1 cellular context compared by ENCODE assay signal in the genomic region with DNA sequence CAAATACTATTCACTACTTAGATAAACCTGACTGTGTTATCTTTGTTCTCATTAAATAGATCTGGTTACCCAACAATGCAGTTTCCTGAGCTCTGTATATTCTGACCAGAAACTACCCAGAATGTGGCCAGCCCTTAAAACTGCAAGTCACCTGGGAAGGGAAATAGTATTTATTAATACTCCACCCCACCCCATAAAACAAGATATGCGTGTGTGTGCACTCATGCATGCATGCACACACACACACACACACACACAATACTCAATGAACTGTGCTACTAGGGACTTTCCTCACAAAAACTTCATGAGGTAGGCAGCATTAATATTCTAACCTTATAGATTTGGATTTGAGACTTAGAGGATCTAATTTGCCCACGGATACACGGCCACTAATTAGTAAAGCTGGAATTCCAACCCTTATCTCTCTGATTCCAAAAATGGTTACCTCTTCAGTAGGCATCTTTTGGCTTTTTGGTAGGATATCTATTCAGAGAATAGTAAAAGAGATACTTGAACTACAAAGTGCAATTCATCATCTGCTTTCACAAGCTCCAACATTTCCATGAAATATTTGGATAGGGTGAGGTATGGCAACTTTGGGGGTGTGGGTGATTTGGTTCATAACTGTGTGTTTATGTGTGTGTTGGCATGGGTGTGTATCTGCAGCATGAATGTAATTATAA.
TF ChIP-seq lines count a peak whose summit lies in the region.

No MANE protein-coding gene starts in this region.

TF ChIP-seq in H1, 55 proteins besides CTCF, POLR2A, EP300 and RAD21 (continued from another document):
- TF ChIP-seq, protein P1, sequence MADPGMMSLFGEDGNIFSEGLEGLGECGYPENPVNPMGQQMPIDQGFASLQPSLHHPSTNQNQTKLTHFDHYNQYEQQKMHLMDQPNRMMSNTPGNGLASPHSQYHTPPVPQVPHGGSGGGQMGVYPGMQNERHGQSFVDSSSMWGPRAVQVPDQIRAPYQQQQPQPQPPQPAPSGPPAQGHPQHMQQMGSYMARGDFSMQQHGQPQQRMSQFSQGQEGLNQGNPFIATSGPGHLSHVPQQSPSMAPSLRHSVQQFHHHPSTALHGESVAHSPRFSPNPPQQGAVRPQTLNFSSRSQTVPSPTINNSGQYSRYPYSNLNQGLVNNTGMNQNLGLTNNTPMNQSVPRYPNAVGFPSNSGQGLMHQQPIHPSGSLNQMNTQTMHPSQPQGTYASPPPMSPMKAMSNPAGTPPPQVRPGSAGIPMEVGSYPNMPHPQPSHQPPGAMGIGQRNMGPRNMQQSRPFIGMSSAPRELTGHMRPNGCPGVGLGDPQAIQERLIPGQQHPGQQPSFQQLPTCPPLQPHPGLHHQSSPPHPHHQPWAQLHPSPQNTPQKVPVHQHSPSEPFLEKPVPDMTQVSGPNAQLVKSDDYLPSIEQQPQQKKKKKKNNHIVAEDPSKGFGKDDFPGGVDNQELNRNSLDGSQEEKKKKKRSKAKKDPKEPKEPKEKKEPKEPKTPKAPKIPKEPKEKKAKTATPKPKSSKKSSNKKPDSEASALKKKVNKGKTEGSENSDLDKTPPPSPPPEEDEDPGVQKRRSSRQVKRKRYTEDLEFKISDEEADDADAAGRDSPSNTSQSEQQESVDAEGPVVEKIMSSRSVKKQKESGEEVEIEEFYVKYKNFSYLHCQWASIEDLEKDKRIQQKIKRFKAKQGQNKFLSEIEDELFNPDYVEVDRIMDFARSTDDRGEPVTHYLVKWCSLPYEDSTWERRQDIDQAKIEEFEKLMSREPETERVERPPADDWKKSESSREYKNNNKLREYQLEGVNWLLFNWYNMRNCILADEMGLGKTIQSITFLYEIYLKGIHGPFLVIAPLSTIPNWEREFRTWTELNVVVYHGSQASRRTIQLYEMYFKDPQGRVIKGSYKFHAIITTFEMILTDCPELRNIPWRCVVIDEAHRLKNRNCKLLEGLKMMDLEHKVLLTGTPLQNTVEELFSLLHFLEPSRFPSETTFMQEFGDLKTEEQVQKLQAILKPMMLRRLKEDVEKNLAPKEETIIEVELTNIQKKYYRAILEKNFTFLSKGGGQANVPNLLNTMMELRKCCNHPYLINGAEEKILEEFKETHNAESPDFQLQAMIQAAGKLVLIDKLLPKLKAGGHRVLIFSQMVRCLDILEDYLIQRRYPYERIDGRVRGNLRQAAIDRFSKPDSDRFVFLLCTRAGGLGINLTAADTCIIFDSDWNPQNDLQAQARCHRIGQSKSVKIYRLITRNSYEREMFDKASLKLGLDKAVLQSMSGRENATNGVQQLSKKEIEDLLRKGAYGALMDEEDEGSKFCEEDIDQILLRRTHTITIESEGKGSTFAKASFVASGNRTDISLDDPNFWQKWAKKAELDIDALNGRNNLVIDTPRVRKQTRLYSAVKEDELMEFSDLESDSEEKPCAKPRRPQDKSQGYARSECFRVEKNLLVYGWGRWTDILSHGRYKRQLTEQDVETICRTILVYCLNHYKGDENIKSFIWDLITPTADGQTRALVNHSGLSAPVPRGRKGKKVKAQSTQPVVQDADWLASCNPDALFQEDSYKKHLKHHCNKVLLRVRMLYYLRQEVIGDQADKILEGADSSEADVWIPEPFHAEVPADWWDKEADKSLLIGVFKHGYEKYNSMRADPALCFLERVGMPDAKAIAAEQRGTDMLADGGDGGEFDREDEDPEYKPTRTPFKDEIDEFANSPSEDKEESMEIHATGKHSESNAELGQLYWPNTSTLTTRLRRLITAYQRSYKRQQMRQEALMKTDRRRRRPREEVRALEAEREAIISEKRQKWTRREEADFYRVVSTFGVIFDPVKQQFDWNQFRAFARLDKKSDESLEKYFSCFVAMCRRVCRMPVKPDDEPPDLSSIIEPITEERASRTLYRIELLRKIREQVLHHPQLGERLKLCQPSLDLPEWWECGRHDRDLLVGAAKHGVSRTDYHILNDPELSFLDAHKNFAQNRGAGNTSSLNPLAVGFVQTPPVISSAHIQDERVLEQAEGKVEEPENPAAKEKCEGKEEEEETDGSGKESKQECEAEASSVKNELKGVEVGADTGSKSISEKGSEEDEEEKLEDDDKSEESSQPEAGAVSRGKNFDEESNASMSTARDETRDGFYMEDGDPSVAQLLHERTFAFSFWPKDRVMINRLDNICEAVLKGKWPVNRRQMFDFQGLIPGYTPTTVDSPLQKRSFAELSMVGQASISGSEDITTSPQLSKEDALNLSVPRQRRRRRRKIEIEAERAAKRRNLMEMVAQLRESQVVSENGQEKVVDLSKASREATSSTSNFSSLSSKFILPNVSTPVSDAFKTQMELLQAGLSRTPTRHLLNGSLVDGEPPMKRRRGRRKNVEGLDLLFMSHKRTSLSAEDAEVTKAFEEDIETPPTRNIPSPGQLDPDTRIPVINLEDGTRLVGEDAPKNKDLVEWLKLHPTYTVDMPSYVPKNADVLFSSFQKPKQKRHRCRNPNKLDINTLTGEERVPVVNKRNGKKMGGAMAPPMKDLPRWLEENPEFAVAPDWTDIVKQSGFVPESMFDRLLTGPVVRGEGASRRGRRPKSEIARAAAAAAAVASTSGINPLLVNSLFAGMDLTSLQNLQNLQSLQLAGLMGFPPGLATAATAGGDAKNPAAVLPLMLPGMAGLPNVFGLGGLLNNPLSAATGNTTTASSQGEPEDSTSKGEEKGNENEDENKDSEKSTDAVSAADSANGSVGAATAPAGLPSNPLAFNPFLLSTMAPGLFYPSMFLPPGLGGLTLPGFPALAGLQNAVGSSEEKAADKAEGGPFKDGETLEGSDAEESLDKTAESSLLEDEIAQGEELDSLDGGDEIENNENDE (IDR thresholded peaks at IDR 0.05; ENCODE audit: insufficient replicate concordance, low read length): no peak
- TF ChIP-seq BACH1 (IDR thresholded peaks at IDR 0.05; ENCODE audit: low read length) (no peak), BCL11A (IDR thresholded peaks at IDR 0.05; ENCODE audit: low read depth in 2 of 2, low read length in 2 of 2) (no peak), SP4 (IDR thresholded peaks at IDR 0.05; ENCODE audit: low read length) (no peak), SIRT6 (IDR thresholded peaks at IDR 0.05; ENCODE audit: low read length) (no peak), RXRA (IDR thresholded peaks at IDR 0.05; ENCODE audit: insufficient read depth, low read depth, low read length) (no peak), TBP (IDR thresholded peaks at IDR 0.05; ENCODE audit: low read depth, low read length) (no peak), POLR2AphosphoS5 (IDR thresholded peaks at IDR 0.05; ENCODE audit: low read depth, low read length) (no peak), GTF2F1 (IDR thresholded peaks at IDR 0.05; ENCODE audit: borderline replicate concordance, low read depth, low read length) (no peak), CHD1 (IDR thresholded peaks at IDR 0.05; ENCODE audit: low read depth, low read length) (no peak), RNF2 (IDR thresholded peaks at IDR 0.05; ENCODE audit: borderline replicate concordance, low read depth, low read length, missing control alignments, poor library complexity, severe bottlenecking) (no peak), SP1 (IDR thresholded peaks at IDR 0.05; ENCODE audit: low read depth, low read length) (no peak)
- TF ChIP-seq, protein P2, sequence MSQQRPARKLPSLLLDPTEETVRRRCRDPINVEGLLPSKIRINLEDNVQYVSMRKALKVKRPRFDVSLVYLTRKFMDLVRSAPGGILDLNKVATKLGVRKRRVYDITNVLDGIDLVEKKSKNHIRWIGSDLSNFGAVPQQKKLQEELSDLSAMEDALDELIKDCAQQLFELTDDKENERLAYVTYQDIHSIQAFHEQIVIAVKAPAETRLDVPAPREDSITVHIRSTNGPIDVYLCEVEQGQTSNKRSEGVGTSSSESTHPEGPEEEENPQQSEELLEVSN (IDR thresholded peaks at IDR 0.05): no peak
